ENCODE assay signal across 9 cellular contexts in the genomic region with DNA sequence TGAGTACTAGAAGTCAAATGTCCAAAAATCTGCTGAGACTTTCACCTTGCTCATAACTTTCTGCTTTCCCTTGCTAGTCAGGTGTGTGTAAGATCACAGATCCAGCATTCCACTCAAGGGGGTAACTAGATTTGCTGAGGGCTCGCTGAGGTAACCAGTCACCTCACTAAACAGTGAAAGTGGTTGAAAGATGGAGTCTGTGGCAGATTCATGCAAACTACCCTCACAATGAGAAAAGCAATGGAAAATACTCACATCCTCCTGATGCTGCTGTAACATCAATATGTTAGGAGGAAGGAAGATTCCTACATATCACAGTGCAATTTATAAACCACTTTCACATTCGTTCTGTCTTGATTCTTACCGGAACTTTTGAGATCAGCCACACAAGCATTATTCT.
DNase-seq lines count a peak whose midpoint lies in the region; ATAC-seq and FAIRE-seq lines count a peak whose summit lies in the region.
"Had no signal": no experiment of that assay in that cellular context is flagged by ENCODE, and none has a peak within 500 bp of the region (broad histone marks: within the 10 kb centered on the region; RNA-seq: fewer than 3 reads in every experiment).

No MANE protein-coding gene starts in this region.

- FAIRE-seq in RCC 7860 (lab: Jason Lieb, UNC) = no peak
- FAIRE-seq: kidney had no signal

- peak overlapping the region; percentile 92 for H3K27ac Mint-ChIP-seq in T-helper 17 cell

- no peaks in the 10 kb centered on the region for H3K36me3 Mint-ChIP-seq in T-helper 17 cell (ENCODE audit: low read depth)

- peak overlapping the region; percentile 87 for H3K4me3 Mint-ChIP-seq in T-helper 17 cell

- peak; percentile 56 for ATAC-seq in HG02885 (IDR thresholded peaks at IDR 0.05; ENCODE audit: poor library complexity, unreplicated experiment)
- ATAC-seq in T-helper 17 cell = peak; percentile 39
- ATAC-seq in stimulated activated naive CD8-positive, alpha-beta T cell treated with anti-CD3 and anti-CD28 coated beads, Interleukin-15, Interleukin-2, amounts not matched to agents 100 U/mL and 50 U/mL, for 24 hours = peak; percentile 56

- peaks cover 33% of the 10 kb centered on the region for H3K4me1 Mint-ChIP-seq in T-helper 17 cell

- H3K9me3 ChIP-seq in T-helper 17 cell (ENCODE audit: control insufficient read depth, low read length, poor library complexity, severe bottlenecking) = no peaks in the 10 kb centered on the region

- peaks cover 6% of the 10 kb centered on the region for H3K27me3 Mint-ChIP-seq in T-helper 17 cell

- DNase-seq in activated CD4-positive, alpha-beta T cell treated with anti-CD3 and anti-CD28 coated beads for 48 hours = peak; percentile 40
- DNase-seq in activated CD4-positive, alpha-beta T cell treated with anti-CD3 and anti-CD28 coated beads, Interleukin-2, amount 50 U/mL, for 1 hour = no peak
- no peak for DNase-seq in T-helper 17 cell
- peak; percentile 42 for DNase-seq in stimulated activated naive CD8-positive, alpha-beta T cell treated with anti-CD3 and anti-CD28 coated beads, Interleukin-15, Interleukin-2, amounts not matched to agents 100 U/mL and 50 U/mL, for 24 hours
- DNase-seq in NCI-H2029 (lab: John Stamatoyannopoulos, UW) = no peak
- no peak for DNase-seq in GM19240 (ENCODE audit: insufficient read length, low spot score)
- no peak for DNase-seq in RCC 7860 (ENCODE audit: low spot score)
- DNase-seq: kidney had no signal

Comparison
In these comparisons a context has a peak if more than half of its experiments do, and no peak if none do; other contexts are left out.
1. DNase-seq: peak in activated CD4-positive, alpha-beta T cell treated with anti-CD3 and anti-CD28 coated beads for 48 hours (single experiment) and stimulated activated naive CD8-positive, alpha-beta T cell treated with anti-CD3 and anti-CD28 coated beads, Interleukin-15, Interleukin-2, amounts not matched to agents 100 U/mL and 50 U/mL, for 24 hours (single experiment); none in activated CD4-positive, alpha-beta T cell treated with anti-CD3 and anti-CD28 coated beads, Interleukin-2, amount 50 U/mL, for 1 hour (single experiment), T-helper 17 cell (0 of 3), NCI-H2029 (single experiment), GM19240 (single experiment) and RCC 7860 (single experiment).
2. Peak in every context shown above with its lines, with median percentiles within 50 percentile points of each other: ATAC-seq.